In genomic region chr3:195803309-195803908, GRCh38 we compare ENCODE assay signal across 12 cellular contexts. TPM values are rescaled to one million over a fixed set of nuclear protein-coding genes. Genes with fewer than 3 reads are reported as not detected.
A peak's percentile ranks its signal among the peaks of the same experiment; 100 is the strongest.
DNase-seq lines count a peak whose midpoint lies in the region; ATAC-seq, FAIRE-seq and TF ChIP-seq lines count a peak whose summit lies in the region.
"Had no signal": no experiment of that assay in that cellular context is flagged by ENCODE, and none has a peak within 500 bp of the region (broad histone marks: within the 10 kb centered on the region; RNA-seq: fewer than 3 reads in every experiment).

No MANE protein-coding gene starts in this region.

- TF ChIP-seq EP300 in K562 (IDR thresholded peaks at IDR 0.05; ENCODE audit: low read length): no peak

- H3K36me3 ChIP-seq in breast epithelium (no peaks in the 10 kb centered on the region), K562 (ENCODE audit: control insufficient read depth, insufficient read depth, low read length) (no peaks in the 10 kb centered on the region), mesenchymal stem cell (ENCODE audit: control insufficient read depth in 1 of 2, insufficient read depth in 2 of 2, low read depth in 1 of 2, low read length in 2 of 2) (no peaks in the 10 kb centered on the region), aorta (ENCODE audit: control insufficient read depth in 1 of 2, insufficient read depth in 2 of 2, low read length in 1 of 2) (no peaks in the 10 kb centered on the region)

- H2AK5ac ChIP-seq in mesenchymal stem cell (ENCODE audit: low read length, severe bottlenecking): no peak overlapping the region

- H3K4me1 Mint-ChIP-seq in MCF 10A (ENCODE audit: insufficient read depth, unreplicated experiment): no peaks in the 10 kb centered on the region

- H3K9ac ChIP-seq in K562 (ENCODE audit: insufficient read depth in 1 of 2, low read depth in 2 of 2, low read length in 2 of 2): peak overlapping the region; percentile 39 to 87; a peak in 2 of 4 replicates
- H3K9ac ChIP-seq in mesenchymal stem cell (ENCODE audit: low read length): peak overlapping the region; percentile 81

- H3K9me3 ChIP-seq in breast epithelium (no peaks in the 10 kb centered on the region), K562 (replicated peaks; ENCODE audit: control insufficient read depth, insufficient read depth, low read depth, low read length) (no peaks in the 10 kb centered on the region), mesenchymal stem cell (ENCODE audit: control insufficient read depth, low read length) (no peaks in the 10 kb centered on the region), aorta (ENCODE audit: control insufficient read depth, low read length) (no peaks in the 10 kb centered on the region)

- no peak overlapping the region for H3K4ac ChIP-seq in mesenchymal stem cell (ENCODE audit: low read depth in 1 of 2, low read length in 2 of 2)

- H3K27ac ChIP-seq in breast epithelium (peak overlapping the region; percentile 71 to 80), K562 (ENCODE audit: extremely low read depth, low read depth, low read length) (peak overlapping the region; percentile 82), mesenchymal stem cell (ENCODE audit: low read length, poor library complexity, severe bottlenecking) (no peak overlapping the region), aorta (ENCODE audit: low read depth in 1 of 2, low read length in 2 of 2) (no peak overlapping the region)

- no peak for TF ChIP-seq RAD21 in K562 (CRISPR knock-in tag; conservative IDR thresholded peaks at IDR 0.05 in 1 of 2, IDR thresholded peaks at IDR 0.05 in 1 of 2)

- H3K79me2 ChIP-seq in K562 (ENCODE audit: control insufficient read depth, insufficient read depth, low read length): no peaks in the 10 kb centered on the region

- H2BK120ac ChIP-seq in mesenchymal stem cell (ENCODE audit: low read depth, low read length): no peak overlapping the region

- in situ Hi-C loops in K562 (cut with MboI): no loop called here

- no TSS peak for BruUV-seq in MCF 10A (replicated peaks; lab: Mats Ljungman, UMichigan)
- BruUV-seq in K562 (replicated peaks; lab: Mats Ljungman, UMichigan): no TSS peak

- H3K27ac Mint-ChIP-seq in MCF 10A (ENCODE audit: low read depth, unreplicated experiment): no peak overlapping the region

- H3K36me3 Mint-ChIP-seq in MCF 10A (ENCODE audit: insufficient read depth, unreplicated experiment): no peaks in the 10 kb centered on the region
- H3K36me3 Mint-ChIP-seq: IgD-negative memory B cell had no signal

- WGBS in K562 (ENCODE audit: insufficient coverage, low coverage, missing lambda C conversion rate): 41% methylated on average over 19 of the region's 19 CpGs
- 89% methylated on average over 17 of the region's 19 CpGs for WGBS in mesenchymal stem cell
- 80 to 85% methylated on average over 19 of the region's 19 CpGs for WGBS in aorta, 2 donors
- 78 to 79% methylated on average over 19 of the region's 19 CpGs for WGBS in lower leg skin, 2 donors

- H3K27me3 ChIP-seq in breast epithelium (no peaks in the 10 kb centered on the region), K562 (ENCODE audit: control insufficient read depth in 2 of 2, insufficient read depth in 2 of 2, low read length in 2 of 2) (no peaks in the 10 kb centered on the region), mesenchymal stem cell (ENCODE audit: control insufficient read depth in 1 of 2, insufficient read depth in 1 of 2, low read length in 2 of 2) (peaks cover 42 to 56% of the 10 kb centered on the region in 2 experiments), aorta (ENCODE audit: control insufficient read depth in 1 of 2, insufficient read depth in 2 of 2, low read length in 1 of 2) (no peaks in the 10 kb centered on the region)

- H2BK15ac ChIP-seq in mesenchymal stem cell (ENCODE audit: low read depth, poor library complexity, severe bottlenecking): no peak overlapping the region

- TF ChIP-seq CTCF in breast epithelium (IDR thresholded peaks at IDR 0.05): no peak
- TF ChIP-seq CTCF in MCF 10A (IDR thresholded peaks at IDR 0.05; ENCODE audit: unreplicated experiment): no peak
- no peak for TF ChIP-seq CTCF in K562 (IDR thresholded peaks at IDR 0.05 in 2 of 3, conservative IDR thresholded peaks at IDR 0.05 in 1 of 3; ENCODE audit: insufficient read depth in 2 of 3, low read depth in 1 of 3, low read length in 3 of 3)
- no peak for TF ChIP-seq CTCF in lower leg skin (IDR thresholded peaks at IDR 0.05)

- H3K18ac ChIP-seq in mesenchymal stem cell (ENCODE audit: low read depth in 1 of 2, low read length in 2 of 2): no peak overlapping the region

- H4K20me1 ChIP-seq in K562 (replicated peaks; ENCODE audit: control insufficient read depth, insufficient read depth, low read length): no peaks in the 10 kb centered on the region

- no peaks in the 10 kb centered on the region for H3K9me1 ChIP-seq in K562 (ENCODE audit: control insufficient read depth, insufficient read depth, low read length)

- no peaks in the 10 kb centered on the region for H3K9me3 Mint-ChIP-seq in MCF 10A (ENCODE audit: unreplicated experiment)
- H3K9me3 Mint-ChIP-seq: IgD-negative memory B cell had no signal

- H2BK5ac ChIP-seq in mesenchymal stem cell (ENCODE audit: low read depth, low read length, poor library complexity, severe bottlenecking): no peak overlapping the region

- no peaks in the 10 kb centered on the region for H3K79me1 ChIP-seq in mesenchymal stem cell (replicated peaks; ENCODE audit: low read length, poor library complexity, severe bottlenecking)

- no peaks in the 10 kb centered on the region for H3K4me1 ChIP-seq in breast epithelium
- H3K4me1 ChIP-seq in K562 (replicated peaks in 1 of 2; ENCODE audit: control insufficient read depth in 2 of 2, insufficient read depth in 2 of 2, low read length in 2 of 2): peaks cover 52 to 54% of the 10 kb centered on the region in 2 experiments
- H3K4me1 ChIP-seq in mesenchymal stem cell (ENCODE audit: control insufficient read depth, insufficient read depth, low read depth, low read length): peaks cover 2% of the 10 kb centered on the region
- no peaks in the 10 kb centered on the region for H3K4me1 ChIP-seq in aorta (ENCODE audit: control insufficient read depth in 1 of 2, insufficient read depth in 2 of 2, low read length in 2 of 2)

- intact Hi-C loops in breast epithelium (cut with DNase I; ENCODE audit: low total_unique reads) (no loop called here), MCF 10A (cut with micrococcal nuclease) (no loop called here), K562 (cut with micrococcal nuclease) (no loop called here), aorta (cut with DNase I) (no loop called here), lower leg skin (cut with DNase I; ENCODE audit: low total_unique reads) (no loop called here)

- H3K4me2 ChIP-seq in K562 (ENCODE audit: insufficient read depth, low read length) (peak overlapping the region; percentile 78), mesenchymal stem cell (ENCODE audit: low read length, poor library complexity, severe bottlenecking) (no peak overlapping the region)

- ATAC-seq in K562: peak; percentile 40
- ATAC-seq in aorta (ENCODE audit: low FRiP score): peak; percentile 60
- no peak for ATAC-seq in GM21737 (IDR thresholded peaks at IDR 0.05; ENCODE audit: unreplicated experiment)

- DNase-seq in breast epithelium (ENCODE audit: low spot score in 2 of 2) (no peak), MCF 10A (ENCODE audit: unreplicated experiment) (no peak), K562 (ENCODE audit: extremely low read depth in 1 of 4, low spot score in 3 of 4) (peak in 2 of 4 experiments; percentile 39 to 44), mesenchymal stem cell (no peak), aorta (peak; percentile 35 to 53), NCI-H345 treated with DMSO at 0.1 percent for 48 hours (lab: John Stamatoyannopoulos, UW; ENCODE audit: unreplicated experiment) (no peak), lower leg skin (ENCODE audit: low spot score in 2 of 2) (no peak)
- DNase-seq: glutamatergic neuron, NCI-H446 had no signal

- peak overlapping the region in 1 of 3 donors; percentile 45 for H3K4me3 ChIP-seq in breast epithelium
- H3K4me3 ChIP-seq in K562: no peak overlapping the region
- peak overlapping the region in 1 of 2 experiments; percentile 65 for H3K4me3 ChIP-seq in mesenchymal stem cell (ENCODE audit: insufficient read depth in 1 of 2, low read depth in 1 of 2, low read length in 2 of 2)
- H3K4me3 ChIP-seq in aorta (ENCODE audit: low read length in 2 of 2): no peak overlapping the region
- no peak overlapping the region for H3K4me3 ChIP-seq in lower leg skin (ENCODE audit: low read depth, poor library complexity, severe bottlenecking)

- H4K91ac ChIP-seq in mesenchymal stem cell (ENCODE audit: low read length): no peak overlapping the region

- H3K4me3 Mint-ChIP-seq in MCF 10A (ENCODE audit: unreplicated experiment): no peak overlapping the region

- no peak overlapping the region for H3K23ac ChIP-seq in mesenchymal stem cell (ENCODE audit: low read length in 2 of 2)

- H3K14ac ChIP-seq in mesenchymal stem cell (ENCODE audit: low read length in 2 of 2): no peak overlapping the region

- peaks cover 57% of the 10 kb centered on the region for H3K27me3 Mint-ChIP-seq in MCF 10A (ENCODE audit: insufficient read depth, unreplicated experiment)

- no peak overlapping the region for H4K8ac ChIP-seq in mesenchymal stem cell (ENCODE audit: low read length)

- POLR2A ChIA-PET in MCF 10A (lab: Yijun Ruan, JAX): no interaction called here
- POLR2A ChIA-PET in K562 (lab: Yijun Ruan, JAX): interaction anchor here (0.6 to 1.4 kb wide), 3 partner anchors 8 to 12 kb away, joined by 3 to 6 read pairs (median 5); no protein-coding TSS in a partner anchor

- no peak for FAIRE-seq in K562 (lab: Jason Lieb, UNC)
- FAIRE-seq: GM12891 had no signal

- no peak overlapping the region for H2BK12ac ChIP-seq in mesenchymal stem cell (ENCODE audit: low read length in 2 of 2)

- H2AFZ ChIP-seq in K562 (ENCODE audit: low read depth, low read length) (peak overlapping the region; percentile 96), mesenchymal stem cell (ENCODE audit: low read depth, low read length) (no peak overlapping the region)

- CTCF ChIA-PET in MCF 10A (lab: Yijun Ruan, JAX): no interaction called here
- CTCF ChIA-PET in K562 (lab: Yijun Ruan, JAX; ENCODE audit: low intra/inter-chr PET ratio): no interaction called here

- TF ChIP-seq POLR2A in breast epithelium (IDR thresholded peaks at IDR 0.05) (no peak), K562 (conservative IDR thresholded peaks at IDR 0.05) (no peak), lower leg skin (IDR thresholded peaks at IDR 0.05) (no peak)

RNA-seq across cellular contexts. Expression of gene MUC4, which starts 8.3 kb away (rescaled TPM):
- total RNA-seq in breast epithelium: 1 to 10 TPM in 1 of 3 donors, under 1 TPM in 1, not detected in 1; under 0.01 to 1.3 TPM
- total RNA-seq in MCF 10A (2022): not detected in 2 replicates
- total RNA-seq in K562 (2011; cell fraction: chromatin; rRNA removed; ENCODE audit: low replicate concordance): 7.6 and 11.7 TPM in 2 replicates
- total RNA-seq in K562 (2011; cell fraction: nucleolus; rRNA removed): 3.4 and 4.2 TPM in 2 replicates
- 6.2 and 17.9 TPM in 2 replicates for total RNA-seq in K562 (2011; cell fraction: nucleoplasm; rRNA removed)
- total RNA-seq in K562 (2014; rRNA removed): 0.12 TPM in 1 of 2 replicates, not detected in the other
- total RNA-seq in K562 (2014; rRNA removed; fragmentation: Illumina TruSeq; extraction: Trizol): under 0.01 and 0.03 TPM in 2 replicates
- under 0.01 TPM in 1 of 2 replicates, not detected in the other for total RNA-seq in K562 (2015; rRNA removed; fragmentation: Illumina TruSeq; extraction: Trizol)
- 0.11 and 0.31 TPM in 2 replicates for total RNA-seq in K562 (2021)
- polyA plus RNA-seq in K562 (2011; rRNA removed): 0.11 and 0.21 TPM in 2 replicates
- 0.16 and 0.61 TPM in 2 replicates for polyA plus RNA-seq in K562 (2011; cell fraction: cytosol; rRNA removed)
- 1.00 and 2.9 TPM in 2 replicates for polyA plus RNA-seq in K562 (2011; cell fraction: nucleus; rRNA removed)
- 0.22 and 2.0 TPM in 2 replicates for polyA plus RNA-seq in K562 (2012)
- 0.10 and 0.11 TPM in 2 replicates for polyA plus RNA-seq in K562 (2014; fragmentation: Illumina TruSeq; extraction: Trizol)
- polyA plus RNA-seq in K562 (2014; fragmentation: Nextera tagmentation; extraction: Ambion mirVana): not detected
- polyA plus RNA-seq in K562 (2014; rRNA removed): 0.07 TPM in 2 replicates
- 0.33 and 1.0 TPM in 2 replicates for polyA minus RNA-seq in K562 (2011; rRNA and poly(A)+ RNA removed)
- polyA minus RNA-seq in K562 (2011; cell fraction: cytosol; rRNA and poly(A)+ RNA removed): 0.18 and 1.4 TPM in 2 replicates
- 0.44 and 1.8 TPM in 2 replicates for polyA minus RNA-seq in K562 (2011; cell fraction: nucleus; rRNA and poly(A)+ RNA removed)
- polyA plus RNA-seq in mesenchymal stem cell (2013, experiment 1 of 2): not detected
- polyA plus RNA-seq in mesenchymal stem cell (2013, experiment 2 of 2): not detected
- under 1 TPM in 1 of 2 donors, not detected in 1; 0.06 TPM for total RNA-seq in aorta
- under 1 TPM; 0.08 to 0.25 TPM for polyA plus RNA-seq in aorta
- not detected for total RNA-seq in lower leg skin

Comparison
In these comparisons a context has a peak if more than half of its experiments do, and no peak if none do; other contexts are left out.
1. DNase-seq: peak in aorta (2 of 2); none in breast epithelium (0 of 2), MCF 10A (single experiment), mesenchymal stem cell (single experiment), NCI-H345 treated with DMSO at 0.1 percent for 48 hours (single experiment) and lower leg skin (0 of 2).
2. H3K27ac ChIP-seq: peak in breast epithelium (2 of 2) and K562 (single experiment); none in mesenchymal stem cell (single experiment) and aorta (0 of 2).